1 cellular context compared by ENCODE assay signal in the genomic region with DNA sequence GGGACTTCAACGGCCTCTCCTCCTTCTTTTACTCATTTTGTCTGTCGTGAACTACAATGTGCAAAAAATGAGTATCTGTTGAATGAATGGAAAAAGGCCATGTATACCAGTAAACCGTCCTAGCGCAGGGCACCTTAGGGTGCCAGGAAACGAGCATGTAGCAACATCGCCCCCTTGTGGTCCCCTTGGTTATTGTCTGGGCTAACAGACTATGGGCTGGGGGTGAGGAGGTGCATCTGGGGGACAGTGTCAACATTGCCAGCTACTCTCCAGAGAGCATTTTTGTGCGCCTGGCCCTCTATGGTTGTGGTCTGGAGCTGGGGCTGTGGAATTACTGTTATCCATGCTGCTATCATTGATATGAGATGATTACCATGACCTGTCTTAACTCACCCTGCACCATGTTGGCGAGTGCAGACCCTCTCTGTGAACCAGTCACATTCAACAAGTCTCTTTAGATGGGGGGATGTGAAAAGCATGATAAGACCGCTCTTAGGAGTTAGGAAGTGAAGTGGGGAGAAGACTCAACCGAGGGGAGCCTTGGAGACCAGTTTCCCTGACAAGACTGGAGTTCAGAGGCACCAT.
TF ChIP-seq lines count a peak whose summit lies in the region.

No MANE protein-coding gene starts in this region.

TF ChIP-seq in HCT116, 20 proteins besides CTCF, POLR2A, EP300 and RAD21:
- TF ChIP-seq FOSL1 (IDR thresholded peaks at IDR 0.05; ENCODE audit: low read depth): no peak
- TF ChIP-seq, protein P1, sequence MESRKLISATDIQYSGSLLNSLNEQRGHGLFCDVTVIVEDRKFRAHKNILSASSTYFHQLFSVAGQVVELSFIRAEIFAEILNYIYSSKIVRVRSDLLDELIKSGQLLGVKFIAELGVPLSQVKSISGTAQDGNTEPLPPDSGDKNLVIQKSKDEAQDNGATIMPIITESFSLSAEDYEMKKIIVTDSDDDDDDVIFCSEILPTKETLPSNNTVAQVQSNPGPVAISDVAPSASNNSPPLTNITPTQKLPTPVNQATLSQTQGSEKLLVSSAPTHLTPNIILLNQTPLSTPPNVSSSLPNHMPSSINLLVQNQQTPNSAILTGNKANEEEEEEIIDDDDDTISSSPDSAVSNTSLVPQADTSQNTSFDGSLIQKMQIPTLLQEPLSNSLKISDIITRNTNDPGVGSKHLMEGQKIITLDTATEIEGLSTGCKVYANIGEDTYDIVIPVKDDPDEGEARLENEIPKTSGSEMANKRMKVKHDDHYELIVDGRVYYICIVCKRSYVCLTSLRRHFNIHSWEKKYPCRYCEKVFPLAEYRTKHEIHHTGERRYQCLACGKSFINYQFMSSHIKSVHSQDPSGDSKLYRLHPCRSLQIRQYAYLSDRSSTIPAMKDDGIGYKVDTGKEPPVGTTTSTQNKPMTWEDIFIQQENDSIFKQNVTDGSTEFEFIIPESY (IDR thresholded peaks at IDR 0.05; ENCODE audit: extremely low read depth, insufficient replicate concordance, low read length): no peak
- no peak for TF ChIP-seq POLR2AphosphoS5 (IDR thresholded peaks at IDR 0.05; ENCODE audit: low read depth, low read length)
- TF ChIP-seq JUND (IDR thresholded peaks at IDR 0.05): no peak
- no peak for TF ChIP-seq ZNF274 (IDR thresholded peaks at IDR 0.05; ENCODE audit: low read depth, low read length)
- no peak for TF ChIP-seq EZH2phosphoT487 (IDR thresholded peaks at IDR 0.05; ENCODE audit: borderline replicate concordance)
- no peak for TF ChIP-seq EZH2 (IDR thresholded peaks at IDR 0.05)
- no peak for TF ChIP-seq CBX3 (IDR thresholded peaks at IDR 0.05; ENCODE audit: low read depth)
- TF ChIP-seq, protein P2, sequence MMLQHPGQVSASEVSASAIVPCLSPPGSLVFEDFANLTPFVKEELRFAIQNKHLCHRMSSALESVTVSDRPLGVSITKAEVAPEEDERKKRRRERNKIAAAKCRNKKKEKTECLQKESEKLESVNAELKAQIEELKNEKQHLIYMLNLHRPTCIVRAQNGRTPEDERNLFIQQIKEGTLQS (IDR thresholded peaks at IDR 0.05): no peak
- TF ChIP-seq YY1 (IDR thresholded peaks at IDR 0.05; ENCODE audit: extremely low read depth, insufficient replicate concordance, low read depth, low read length): no peak
- TF ChIP-seq CEBPB (IDR thresholded peaks at IDR 0.05; ENCODE audit: low read depth): no peak
- no peak for TF ChIP-seq ELF1 (IDR thresholded peaks at IDR 0.05; ENCODE audit: borderline replicate concordance, low read depth)
- TF ChIP-seq SRF (IDR thresholded peaks at IDR 0.05; ENCODE audit: low read depth): no peak
- no peak for TF ChIP-seq ZFX (IDR thresholded peaks at IDR 0.05)
- no peak for TF ChIP-seq SIN3A (IDR thresholded peaks at IDR 0.05; ENCODE audit: low read depth)
- TF ChIP-seq, protein P3, sequence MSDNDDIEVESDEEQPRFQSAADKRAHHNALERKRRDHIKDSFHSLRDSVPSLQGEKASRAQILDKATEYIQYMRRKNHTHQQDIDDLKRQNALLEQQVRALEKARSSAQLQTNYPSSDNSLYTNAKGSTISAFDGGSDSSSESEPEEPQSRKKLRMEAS (IDR thresholded peaks at IDR 0.05): no peak
- TF ChIP-seq, protein P4, sequence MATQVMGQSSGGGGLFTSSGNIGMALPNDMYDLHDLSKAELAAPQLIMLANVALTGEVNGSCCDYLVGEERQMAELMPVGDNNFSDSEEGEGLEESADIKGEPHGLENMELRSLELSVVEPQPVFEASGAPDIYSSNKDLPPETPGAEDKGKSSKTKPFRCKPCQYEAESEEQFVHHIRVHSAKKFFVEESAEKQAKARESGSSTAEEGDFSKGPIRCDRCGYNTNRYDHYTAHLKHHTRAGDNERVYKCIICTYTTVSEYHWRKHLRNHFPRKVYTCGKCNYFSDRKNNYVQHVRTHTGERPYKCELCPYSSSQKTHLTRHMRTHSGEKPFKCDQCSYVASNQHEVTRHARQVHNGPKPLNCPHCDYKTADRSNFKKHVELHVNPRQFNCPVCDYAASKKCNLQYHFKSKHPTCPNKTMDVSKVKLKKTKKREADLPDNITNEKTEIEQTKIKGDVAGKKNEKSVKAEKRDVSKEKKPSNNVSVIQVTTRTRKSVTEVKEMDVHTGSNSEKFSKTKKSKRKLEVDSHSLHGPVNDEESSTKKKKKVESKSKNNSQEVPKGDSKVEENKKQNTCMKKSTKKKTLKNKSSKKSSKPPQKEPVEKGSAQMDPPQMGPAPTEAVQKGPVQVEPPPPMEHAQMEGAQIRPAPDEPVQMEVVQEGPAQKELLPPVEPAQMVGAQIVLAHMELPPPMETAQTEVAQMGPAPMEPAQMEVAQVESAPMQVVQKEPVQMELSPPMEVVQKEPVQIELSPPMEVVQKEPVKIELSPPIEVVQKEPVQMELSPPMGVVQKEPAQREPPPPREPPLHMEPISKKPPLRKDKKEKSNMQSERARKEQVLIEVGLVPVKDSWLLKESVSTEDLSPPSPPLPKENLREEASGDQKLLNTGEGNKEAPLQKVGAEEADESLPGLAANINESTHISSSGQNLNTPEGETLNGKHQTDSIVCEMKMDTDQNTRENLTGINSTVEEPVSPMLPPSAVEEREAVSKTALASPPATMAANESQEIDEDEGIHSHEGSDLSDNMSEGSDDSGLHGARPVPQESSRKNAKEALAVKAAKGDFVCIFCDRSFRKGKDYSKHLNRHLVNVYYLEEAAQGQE (IDR thresholded peaks at IDR 0.05; ENCODE audit: low read depth): no peak
